In genomic region chr2:39123436-39123999, GRCh38 we compare ENCODE assay signal across 8 cellular contexts. TPM values are rescaled to one million over a fixed set of nuclear protein-coding genes. Genes with fewer than 3 reads are reported as not detected.
DNase-seq lines count a peak whose midpoint lies in the region; ATAC-seq and TF ChIP-seq lines count a peak whose summit lies in the region.

No MANE protein-coding gene starts in this region.

- peak overlapping the region; percentile 91 for H3K4me3 Mint-ChIP-seq in nephron progenitor cell

- peaks cover 50% of the 10 kb centered on the region for H3K4me1 Mint-ChIP-seq in nephron progenitor cell

- TF ChIP-seq POLR2A in NB4 (IDR thresholded peaks at IDR 0.05; ENCODE audit: extremely low read depth, insufficient read length) = no peak

- ATAC-seq in HG02938 (IDR thresholded peaks at IDR 0.05; ENCODE audit: unreplicated experiment) = no peak

- H3K27ac Mint-ChIP-seq in nephron progenitor cell = peak overlapping the region; percentile 99

- TF ChIP-seq CTCF in BE2C (IDR thresholded peaks at IDR 0.05; ENCODE audit: low read depth, low read length) (no peak), NB4 (IDR thresholded peaks at IDR 0.05; ENCODE audit: low read depth, low read length) (no peak), nephron progenitor cell (IDR thresholded peaks at IDR 0.05) (no peak)

- H3K9me3 ChIP-seq in BE2C = no peaks in the 10 kb centered on the region
- no peaks in the 10 kb centered on the region for H3K9me3 ChIP-seq in effector memory CD4-positive, alpha-beta T cell (ENCODE audit: control insufficient read depth, low read length)

- DNase-seq in BE2C (no peak), NB4 (ENCODE audit: low read depth) (no peak), nephron progenitor cell (no peak), NCI-H2081 treated with DMSO at 0.1 percent for 48 hours (lab: John Stamatoyannopoulos, UW) (no peak), COR-L47 (lab: John Stamatoyannopoulos, UW) (no peak)
- no peak for DNase-seq in effector memory CD4-positive, alpha-beta T cell
- no peak for DNase-seq in stimulated activated CD4-positive, alpha-beta T cell treated with anti-CD3 and anti-CD28 coated beads, Interleukin-15, amount 100 ng/mL, for 24 hours

- no peaks in the 10 kb centered on the region for H3K27me3 ChIP-seq in BE2C
- no peaks in the 10 kb centered on the region for H3K27me3 ChIP-seq in effector memory CD4-positive, alpha-beta T cell (replicated peaks; ENCODE audit: control insufficient read depth, insufficient read depth, low read length, poor library complexity, severe bottlenecking)

- no peaks in the 10 kb centered on the region for H3K36me3 ChIP-seq in BE2C
- H3K36me3 ChIP-seq in effector memory CD4-positive, alpha-beta T cell (ENCODE audit: control insufficient read depth, insufficient read depth, low read length) = no peaks in the 10 kb centered on the region

- H3K27ac ChIP-seq in effector memory CD4-positive, alpha-beta T cell (ENCODE audit: insufficient read depth, low read length, poor library complexity, severe bottlenecking) = peak overlapping the region; percentile 88

- H3K27me3 Mint-ChIP-seq in nephron progenitor cell (ENCODE audit: low read depth, poor library complexity) = peaks cover 15% of the 10 kb centered on the region

- no peaks in the 10 kb centered on the region for H3K9me3 Mint-ChIP-seq in nephron progenitor cell

- no peaks in the 10 kb centered on the region for H3K36me3 Mint-ChIP-seq in nephron progenitor cell (ENCODE audit: low read depth)

- H3K4me3 ChIP-seq in BE2C (ENCODE audit: low read depth, low read length) (peak overlapping the region; percentile 88), NB4 (ENCODE audit: low read depth, low read length) (peak overlapping the region; percentile 90)
- H3K4me3 ChIP-seq in effector memory CD4-positive, alpha-beta T cell (ENCODE audit: insufficient read depth, low read depth, low read length, poor library complexity, severe bottlenecking) = peak overlapping the region; percentile 68

- H3K4me1 ChIP-seq in BE2C = peaks cover 3% of the 10 kb centered on the region
- H3K4me1 ChIP-seq in effector memory CD4-positive, alpha-beta T cell (ENCODE audit: control insufficient read depth, insufficient read depth, low read length, poor library complexity, severe bottlenecking) = peaks cover 30% of the 10 kb centered on the region

RNA-seq across cellular contexts. Expression of gene SOS1, which starts 2.7 kb away (rescaled TPM):
- 15.8 TPM for polyA plus RNA-seq in BE2C (2012; ENCODE audit: insufficient read depth, insufficient read length, low read depth)
